ENCODE assay signal across 9 cellular contexts in genomic region chr20:57594092-57594911, GRCh38. TPM values are rescaled to one million over a fixed set of nuclear protein-coding genes. Genes with fewer than 3 reads are reported as not detected.
DNase-seq lines count a peak whose midpoint lies in the region; ATAC-seq and TF ChIP-seq lines count a peak whose summit lies in the region.
"Had no signal": no experiment of that assay in that cellular context is flagged by ENCODE, and none has a peak within 500 bp of the region (broad histone marks: within the 10 kb centered on the region; RNA-seq: fewer than 3 reads in every experiment).

No MANE protein-coding gene starts in this region.

- H3K4me3 ChIP-seq in Caco-2 (ENCODE audit: low read depth, low read length) (no peak overlapping the region), left lung (no peak overlapping the region)
- H3K4me3 ChIP-seq: SJSA1 had no signal

- BruUV-seq in Caco-2 (replicated peaks; lab: Mats Ljungman, UMichigan) = no TSS peak
- BruUV-seq in MCF 10A (replicated peaks; lab: Mats Ljungman, UMichigan) = no TSS peak

- H3K4me1 ChIP-seq in Caco-2 (peaks cover 11% of the 10 kb centered on the region), left lung (peaks cover 0 to 7% of the 10 kb centered on the region in 2 donors)

- H3K27ac ChIP-seq in left lung = no peak overlapping the region
- H3K27ac ChIP-seq: SJSA1 had no signal

- H3K27me3 ChIP-seq in Caco-2 (replicated peaks; ENCODE audit: control insufficient read depth, insufficient read depth, low read length) (no peaks in the 10 kb centered on the region), left lung (peaks cover 0 to 4% of the 10 kb centered on the region in 2 donors)
- H3K27me3 ChIP-seq: SJSA1 had no signal

- H3K4me3 Mint-ChIP-seq in Caco-2 (ENCODE audit: unreplicated experiment) (no peak overlapping the region), MCF 10A (ENCODE audit: unreplicated experiment) (no peak overlapping the region)

- H3K36me3 ChIP-seq in Caco-2 (ENCODE audit: control insufficient read depth, insufficient read depth, low read length) (no peaks in the 10 kb centered on the region), left lung (no peaks in the 10 kb centered on the region)
- H3K36me3 ChIP-seq: SJSA1 had no signal

- DNase-seq in Caco-2 (peak in 1 of 2 experiments; percentile 89), HT-29 (ENCODE audit: low spot score) (peak; percentile 59), T-helper 9 cell (peak; percentile 67), MCF 10A (ENCODE audit: unreplicated experiment) (peak; percentile 38), left lung (peak; percentile 33 to 89), NCI-H187 treated with DMSO at 0.1 percent for 48 hours (lab: John Stamatoyannopoulos, UW) (no peak)
- DNase-seq in stimulated activated naive CD8-positive, alpha-beta T cell treated with anti-CD3 and anti-CD28 coated beads, Interleukin-15, Interleukin-2, amounts not matched to agents 100 U/mL and 50 U/mL, for 24 hours = peak; percentile 74

- CTCF ChIA-PET in Caco-2 (lab: Charles Lee) (interaction anchor here (0.6 to 3.3 kb wide), 20 partner anchors 11 to 1679 kb away, joined by 3 to 17 read pairs (median 4); no protein-coding TSS in a partner anchor), MCF 10A (lab: Yijun Ruan, JAX) (interaction anchor here (0.5 to 11.8 kb wide), 27 partner anchors 8 to 1042 kb away, joined by 3 to 435 read pairs (median 4); partner anchors contain the start of gene ZBP1)

- H3K27me3 Mint-ChIP-seq in Caco-2 (ENCODE audit: insufficient read depth, unreplicated experiment) (peaks cover 6% of the 10 kb centered on the region), MCF 10A (ENCODE audit: insufficient read depth, unreplicated experiment) (peaks cover 38% of the 10 kb centered on the region)

- ATAC-seq in left lung = peak; percentile 50
- ATAC-seq in stimulated activated naive CD8-positive, alpha-beta T cell treated with anti-CD3 and anti-CD28 coated beads, Interleukin-15, Interleukin-2, amounts not matched to agents 100 U/mL and 50 U/mL, for 24 hours = no peak
- no peak for ATAC-seq in GM21737 (IDR thresholded peaks at IDR 0.05; ENCODE audit: unreplicated experiment)

- H3K4me1 Mint-ChIP-seq in Caco-2 (ENCODE audit: low read depth, unreplicated experiment) (no peaks in the 10 kb centered on the region), MCF 10A (ENCODE audit: insufficient read depth, unreplicated experiment) (peaks cover 5% of the 10 kb centered on the region)

- no peaks in the 10 kb centered on the region for H3K36me3 Mint-ChIP-seq in Caco-2 (ENCODE audit: insufficient read depth, unreplicated experiment)
- no peaks in the 10 kb centered on the region for H3K36me3 Mint-ChIP-seq in MCF 10A (ENCODE audit: insufficient read depth, unreplicated experiment)

- no peaks in the 10 kb centered on the region for H3K9me3 ChIP-seq in Caco-2
- no peaks in the 10 kb centered on the region for H3K9me3 ChIP-seq in left lung
- H3K9me3 ChIP-seq: SJSA1 had no signal

- no peaks in the 10 kb centered on the region for H3K9me3 Mint-ChIP-seq in Caco-2 (ENCODE audit: unreplicated experiment)
- H3K9me3 Mint-ChIP-seq in MCF 10A (ENCODE audit: unreplicated experiment) = no peaks in the 10 kb centered on the region

- TF ChIP-seq CTCF in Caco-2 (IDR thresholded peaks at IDR 0.05; ENCODE audit: insufficient read depth in 1 of 2, low read depth in 1 of 2, low read length in 1 of 2, severe bottlenecking in 1 of 2, unreplicated experiment in 1 of 2) = peak; percentile 99
- TF ChIP-seq CTCF in MCF 10A (IDR thresholded peaks at IDR 0.05; ENCODE audit: unreplicated experiment) = peak; percentile 74
- peak; percentile 73 to 90 for TF ChIP-seq CTCF in left lung (IDR thresholded peaks at IDR 0.05)

- intact Hi-C loops in Caco-2 (cut with micrococcal nuclease; ENCODE audit: unreplicated experiment) = loop anchor here (1.0 to 10.0 kb wide), 3 partner anchors 11 to 210 kb away; no protein-coding TSS in a partner anchor
- intact Hi-C loops in MCF 10A (cut with micrococcal nuclease) = loop anchor here (1.0 kb wide), 1 partner anchor 80 kb away; no protein-coding TSS in a partner anchor
- intact Hi-C loops in left lung (cut with DNase I) = loop anchor here (2.0 to 10.0 kb wide), 3 partner anchors 80 to 610 kb away; no protein-coding TSS in a partner anchor

- no peak overlapping the region for H3K27ac Mint-ChIP-seq in Caco-2 (ENCODE audit: unreplicated experiment)
- H3K27ac Mint-ChIP-seq in MCF 10A (ENCODE audit: low read depth, unreplicated experiment) = no peak overlapping the region

- POLR2A ChIA-PET in Caco-2 (lab: Charles Lee) (no interaction called here), MCF 10A (lab: Yijun Ruan, JAX) (interaction anchor here (0.8 kb wide), 1 partner anchor 616 kb away, joined by 3 read pairs; no protein-coding TSS in a partner anchor)

RNA-seq across cellular contexts. Expression of gene ZBP1, which starts 25.9 kb away (rescaled TPM):
- total RNA-seq in Caco-2 (2022) = not detected in 2 replicates
- total RNA-seq in HT-29 (2014; rRNA removed; shearing (Covaris generic)) = 0.70 and 2.0 TPM in 2 replicates
- not detected in 2 replicates for total RNA-seq in MCF 10A (2022)
- 1 to 10 TPM; 1.0 to 5.3 TPM for total RNA-seq in left lung
- total RNA-seq: SJSA1 had no signal

RNA-seq across cellular contexts. Expression of gene PCK1, which starts 33.4 kb away (rescaled TPM):
- total RNA-seq in Caco-2 (2022) = 0.42 TPM in 1 of 2 replicates, not detected in the other
- 0.94 and 1.9 TPM in 2 replicates for total RNA-seq in HT-29 (2014; rRNA removed; shearing (Covaris generic))
- not detected in 2 replicates for total RNA-seq in MCF 10A (2022)
- not detected for total RNA-seq in left lung
- total RNA-seq: SJSA1 had no signal
